In genomic region chr12:66235626-66236281, GRCh38 we compare ENCODE assay signal across 7 cellular contexts. TPM values are rescaled to one million over a fixed set of nuclear protein-coding genes. Genes with fewer than 3 reads are reported as not detected.
DNase-seq lines count a peak whose midpoint lies in the region; ATAC-seq and TF ChIP-seq lines count a peak whose summit lies in the region.

No MANE protein-coding gene starts in this region.

- no peak overlapping the region for H3K18ac ChIP-seq in trophoblast cell (ENCODE audit: low read length)

- H2BK12ac ChIP-seq in trophoblast cell (ENCODE audit: low read length) = no peak overlapping the region

- H3K9me3 ChIP-seq in OCI-LY7 (ENCODE audit: low read length) (no peaks in the 10 kb centered on the region), esophagus (ENCODE audit: control insufficient read depth in 2 of 2, insufficient read depth in 1 of 2, low read depth in 1 of 2, low read length in 1 of 2) (no peaks in the 10 kb centered on the region), trophoblast cell (ENCODE audit: insufficient read depth, low read depth, low read length) (no peaks in the 10 kb centered on the region)

- TF ChIP-seq CTCF in GM12865 (IDR thresholded peaks at IDR 0.05; ENCODE audit: insufficient read depth, low read depth, low read length, missing control alignments) (no peak), OCI-LY7 (conservative IDR thresholded peaks at IDR 0.05; ENCODE audit: low read length) (peak; percentile 37)

- no peak overlapping the region for H4K91ac ChIP-seq in trophoblast cell (ENCODE audit: low read depth, low read length)

- peak overlapping the region; percentile 73 for H3K4me2 ChIP-seq in OCI-LY7 (ENCODE audit: low read length)
- H3K4me2 ChIP-seq in trophoblast cell (ENCODE audit: low read length) = peak overlapping the region; percentile 73

- H3K4me1 ChIP-seq in OCI-LY7 (ENCODE audit: insufficient read depth, low read length, poor library complexity, severe bottlenecking) (peaks cover 35% of the 10 kb centered on the region), esophagus (ENCODE audit: control insufficient read depth in 2 of 2, insufficient read depth in 2 of 2, low read length in 1 of 2) (peaks cover 0 to 2% of the 10 kb centered on the region in 2 donors), trophoblast cell (ENCODE audit: control insufficient read depth in 1 of 2, insufficient read depth in 2 of 2, low read length in 2 of 2) (peaks cover 4 to 7% of the 10 kb centered on the region in 2 experiments)

- no peak overlapping the region for H3K23ac ChIP-seq in trophoblast cell (ENCODE audit: low read length)

- no peak overlapping the region for H4K12ac ChIP-seq in trophoblast cell (ENCODE audit: low read depth, low read length)

- no peaks in the 10 kb centered on the region; the same call in 1 of the 2 replicates for H3K79me2 ChIP-seq in OCI-LY7 (ENCODE audit: insufficient read depth, low read depth, low read length)
- no peaks in the 10 kb centered on the region for H3K79me2 ChIP-seq in trophoblast cell (ENCODE audit: control insufficient read depth, insufficient read depth, low read length, poor library complexity)

- no TSS peak for BruUV-seq in OCI-LY7 (replicated peaks; lab: Mats Ljungman, UMichigan)

- H2AK5ac ChIP-seq in trophoblast cell (ENCODE audit: low read length) = no peak overlapping the region

- H4K8ac ChIP-seq in trophoblast cell (ENCODE audit: low read depth, low read length) = no peak overlapping the region

- no peak for ATAC-seq in left colon
- ATAC-seq in GM19467 (IDR thresholded peaks at IDR 0.05; ENCODE audit: unreplicated experiment) = no peak

- H3K4me3 ChIP-seq in GM12865 (ENCODE audit: low read depth, low read length) (peak overlapping the region; percentile 39), OCI-LY7 (ENCODE audit: low read depth, low read length, poor library complexity, severe bottlenecking) (peak overlapping the region; percentile 70), esophagus (ENCODE audit: low read depth in 1 of 2, low read length in 2 of 2) (peak overlapping the region; percentile 48 to 62), trophoblast cell (ENCODE audit: low read depth, low read length) (peak overlapping the region; percentile 69)

- H3K14ac ChIP-seq in trophoblast cell (ENCODE audit: low read length) = no peak overlapping the region

- H3K79me1 ChIP-seq in trophoblast cell (ENCODE audit: low read length) = peaks cover 1% of the 10 kb centered on the region

- H3K9ac ChIP-seq in trophoblast cell (ENCODE audit: low read length) = no peak overlapping the region

- H3K36me3 ChIP-seq in OCI-LY7 (ENCODE audit: insufficient read depth, low read length) (no peaks in the 10 kb centered on the region), esophagus (ENCODE audit: control insufficient read depth in 2 of 2, insufficient read depth in 2 of 2, low read length in 1 of 2) (no peaks in the 10 kb centered on the region), trophoblast cell (ENCODE audit: control insufficient read depth in 1 of 2, insufficient read depth in 2 of 2, low read length in 2 of 2) (no peaks in the 10 kb centered on the region)

- POLR2A ChIA-PET in OCI-LY7 (lab: Charles Lee) = interaction anchor here (0.6 to 0.8 kb wide), 6 partner anchors 11 to 76 kb away, joined by 3 to 5 read pairs (median 4); partner anchors contain the start of gene TMBIM4

- H3K27ac ChIP-seq in OCI-LY7 (ENCODE audit: low read depth, low read length, poor library complexity, severe bottlenecking) (peak overlapping the region; percentile 14), esophagus (ENCODE audit: low read depth in 2 of 2, low read length in 1 of 2) (no peak overlapping the region), trophoblast cell (ENCODE audit: low read depth, low read length) (no peak overlapping the region)

- DNase-seq in GM12865 (ENCODE audit: low read depth) = no peak
- peak; percentile 38 for DNase-seq in OCI-LY7 (ENCODE audit: low spot score)
- peak in 1 of 2 donors; percentile 4 for DNase-seq in trophoblast cell
- DNase-seq in NCI-H2081 (lab: John Stamatoyannopoulos, UW) = no peak
- no peak for DNase-seq in left colon

- H4K20me1 ChIP-seq in OCI-LY7 (ENCODE audit: insufficient read depth, low read length) = no peaks in the 10 kb centered on the region

- H3K27me3 ChIP-seq in esophagus (ENCODE audit: control insufficient read depth in 1 of 2, insufficient read depth in 2 of 2, low read length in 2 of 2) (no peaks in the 10 kb centered on the region), trophoblast cell (ENCODE audit: insufficient read depth, low read length) (no peaks in the 10 kb centered on the region)

- H2BK5ac ChIP-seq in trophoblast cell (ENCODE audit: low read depth, low read length, poor library complexity) = no peak overlapping the region

- peak overlapping the region; percentile 92 for H2AFZ ChIP-seq in OCI-LY7 (ENCODE audit: low read length)
- peak overlapping the region; percentile 59 for H2AFZ ChIP-seq in trophoblast cell (ENCODE audit: insufficient read depth, low read length, poor library complexity)

- no peaks in the 10 kb centered on the region for H3K9me2 ChIP-seq in OCI-LY7 (ENCODE audit: insufficient read depth, low read length)

- CTCF ChIA-PET in OCI-LY7 (lab: Charles Lee; ENCODE audit: unreplicated experiment) = no interaction called here

- 22 to 28% methylated on average over 5 of the region's 5 CpGs for WGBS in esophagus, 2 donors
- WGBS in trophoblast cell (ENCODE audit: extremely low coverage, insufficient coverage, insufficient read length) = no CpG with 5 or more reads among the region's 5 CpGs

- H3K4ac ChIP-seq in trophoblast cell (ENCODE audit: low read depth, low read length) = no peak overlapping the region

- intact Hi-C loops in OCI-LY7 (cut with micrococcal nuclease; ENCODE audit: unreplicated experiment) (loop anchor here (2.0 to 5.0 kb wide), 3 partner anchors 67 to 459 kb away; partner anchors contain the start of genes HELB and LLPH), left colon (cut with DNase I, micrococcal nuclease) (no loop called here)

- H2BK120ac ChIP-seq in trophoblast cell (ENCODE audit: insufficient read depth, low read length, poor library complexity) = no peak overlapping the region

RNA-seq across cellular contexts. Expression of gene IRAK3, which starts 46.7 kb away (rescaled TPM):
- 0.95 TPM in 1 of 2 replicates, not detected in the other for total RNA-seq in OCI-LY7 (2014; rRNA removed; shearing (Covaris generic))
- total RNA-seq in OCI-LY7 (2022) = 0.04 and 0.08 TPM in 2 replicates
- under 1 TPM; 0.73 to 0.76 TPM for polyA plus RNA-seq in esophagus
- 0.18 and 0.21 TPM in 2 replicates for polyA plus RNA-seq in trophoblast cell (2013)
- total RNA-seq in left colon = 1 to 10 TPM; 4.0 to 6.7 TPM
